In the genomic region with DNA sequence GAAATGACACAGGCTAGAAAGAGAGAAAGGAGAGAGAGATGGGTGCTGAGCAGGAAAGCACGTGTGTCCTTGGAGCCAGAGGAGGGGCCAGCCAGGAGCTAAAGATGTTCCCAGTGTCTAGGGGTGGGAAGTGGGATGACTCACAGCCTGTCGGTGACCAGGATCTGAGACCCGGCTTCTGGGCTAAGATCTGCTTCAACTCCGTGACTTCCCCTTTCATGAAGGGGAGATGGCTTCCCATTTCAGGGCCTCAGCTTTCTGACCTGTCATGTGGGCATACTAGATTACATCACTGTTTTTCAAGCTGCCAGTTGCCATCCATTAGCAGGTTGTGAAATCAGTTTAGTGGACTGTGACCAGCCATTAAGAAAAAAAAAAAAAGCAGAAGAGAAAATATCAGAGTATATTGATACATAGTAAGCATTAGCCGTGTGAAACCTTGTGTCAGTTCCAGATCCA, we compare ENCODE assay signal across 1 cellular context.
TF ChIP-seq lines count a peak whose summit lies in the region.

No MANE protein-coding gene starts in this region.

TF ChIP-seq in K562, 482 proteins besides CTCF, POLR2A, EP300 and RAD21 (continued from another document and continues in another):
- TF ChIP-seq THAP12 (CRISPR knock-in tag; IDR thresholded peaks at IDR 0.05) (no peak), NR4A1 (CRISPR knock-in tag; IDR thresholded peaks at IDR 0.05) (no peak), NR4A1 (tag; IDR thresholded peaks at IDR 0.05) (no peak), SNRNP70 (optimal IDR thresholded peaks at IDR 0.05; ENCODE audit: low read depth, low read length) (no peak), ZBTB1 (CRISPR knock-in tag; IDR thresholded peaks at IDR 0.05; ENCODE audit: borderline replicate concordance, low read depth) (no peak), CREBBP (IDR thresholded peaks at IDR 0.05; ENCODE audit: low read depth, low read length) (no peak), POLR3G (IDR thresholded peaks at IDR 0.05; ENCODE audit: extremely low read depth, insufficient read length, insufficient replicate concordance) (no peak), NCOA6 (IDR thresholded peaks at IDR 0.05) (no peak), HMGN3 (IDR thresholded peaks at IDR 0.05; ENCODE audit: borderline replicate concordance, extremely low read depth, insufficient read length, low read depth, low read length) (no peak), ELK3 (CRISPR knock-in tag; IDR thresholded peaks at IDR 0.05) (no peak), JUNB (CRISPR knock-in tag; conservative IDR thresholded peaks at IDR 0.05) (no peak), CEBPB (tag; IDR thresholded peaks at IDR 0.05) (peak; percentile 89), JUN (IDR thresholded peaks at IDR 0.05; ENCODE audit: borderline replicate concordance, low read depth, low read length) (peak; percentile 78), JUN (CRISPR knock-in tag; IDR thresholded peaks at IDR 0.05; ENCODE audit: borderline replicate concordance) (no peak), CCAR2 (IDR thresholded peaks at IDR 0.05; ENCODE audit: low read depth, low read length) (no peak), TAF1 (IDR thresholded peaks at IDR 0.05; ENCODE audit: control insufficient read depth, extremely low read depth, insufficient read depth, low read length, severe bottlenecking) (no peak), TCF3 (CRISPR knock-in tag; IDR thresholded peaks at IDR 0.05) (no peak), PATZ1 (CRISPR knock-in tag; IDR thresholded peaks at IDR 0.05; ENCODE audit: borderline replicate concordance) (no peak), L3MBTL2 (IDR thresholded peaks at IDR 0.05) (peak; percentile 56; the same call in 1 of the 2 replicates), SRSF7 (optimal IDR thresholded peaks at IDR 0.05; ENCODE audit: low read depth, low read length) (no peak), PHB2 (IDR thresholded peaks at IDR 0.05; ENCODE audit: low read depth) (no peak), SREBF2 (CRISPR knock-in tag; IDR thresholded peaks at IDR 0.05) (no peak), VEZF1 (CRISPR knock-in tag; IDR thresholded peaks at IDR 0.05) (no peak; the same call in 1 of the 2 replicates), KDM4B (IDR thresholded peaks at IDR 0.05; ENCODE audit: borderline replicate concordance in 2 of 2, low read depth in 1 of 2) (no peak), RAD51 (IDR thresholded peaks at IDR 0.05; ENCODE audit: borderline replicate concordance, low read depth) (no peak), TRIM28 (IDR thresholded peaks at IDR 0.05) (no peak), PHTF2 (CRISPR knock-in tag; IDR thresholded peaks at IDR 0.05) (no peak), GTF2E2 (tag; IDR thresholded peaks at IDR 0.05) (no peak), ARID1B (IDR thresholded peaks at IDR 0.05) (peak; percentile 47; the same call in 1 of the 2 replicates), NFE2L1 (tag; IDR thresholded peaks at IDR 0.05; ENCODE audit: borderline replicate concordance, low read depth) (no peak), ILF3 (IDR thresholded peaks at IDR 0.05; ENCODE audit: borderline replicate concordance) (no peak), BCOR (IDR thresholded peaks at IDR 0.05) (peak; percentile 64; the same call in 1 of the 2 replicates), ZNF696 (CRISPR knock-in tag; conservative IDR thresholded peaks at IDR 0.05) (no peak), ZNF239 (CRISPR knock-in tag; IDR thresholded peaks at IDR 0.05) (no peak), ZNF311 (CRISPR knock-in tag; IDR thresholded peaks at IDR 0.05) (no peak), E2F6 (IDR thresholded peaks at IDR 0.05; ENCODE audit: borderline replicate concordance in 1 of 2, extremely low read depth in 1 of 2, insufficient read depth in 1 of 2, insufficient read length in 1 of 2, low read depth in 1 of 2, low read length in 1 of 2, poor library complexity in 1 of 2, severe bottlenecking in 1 of 2) (no peak)
- TF ChIP-seq, protein P1, sequence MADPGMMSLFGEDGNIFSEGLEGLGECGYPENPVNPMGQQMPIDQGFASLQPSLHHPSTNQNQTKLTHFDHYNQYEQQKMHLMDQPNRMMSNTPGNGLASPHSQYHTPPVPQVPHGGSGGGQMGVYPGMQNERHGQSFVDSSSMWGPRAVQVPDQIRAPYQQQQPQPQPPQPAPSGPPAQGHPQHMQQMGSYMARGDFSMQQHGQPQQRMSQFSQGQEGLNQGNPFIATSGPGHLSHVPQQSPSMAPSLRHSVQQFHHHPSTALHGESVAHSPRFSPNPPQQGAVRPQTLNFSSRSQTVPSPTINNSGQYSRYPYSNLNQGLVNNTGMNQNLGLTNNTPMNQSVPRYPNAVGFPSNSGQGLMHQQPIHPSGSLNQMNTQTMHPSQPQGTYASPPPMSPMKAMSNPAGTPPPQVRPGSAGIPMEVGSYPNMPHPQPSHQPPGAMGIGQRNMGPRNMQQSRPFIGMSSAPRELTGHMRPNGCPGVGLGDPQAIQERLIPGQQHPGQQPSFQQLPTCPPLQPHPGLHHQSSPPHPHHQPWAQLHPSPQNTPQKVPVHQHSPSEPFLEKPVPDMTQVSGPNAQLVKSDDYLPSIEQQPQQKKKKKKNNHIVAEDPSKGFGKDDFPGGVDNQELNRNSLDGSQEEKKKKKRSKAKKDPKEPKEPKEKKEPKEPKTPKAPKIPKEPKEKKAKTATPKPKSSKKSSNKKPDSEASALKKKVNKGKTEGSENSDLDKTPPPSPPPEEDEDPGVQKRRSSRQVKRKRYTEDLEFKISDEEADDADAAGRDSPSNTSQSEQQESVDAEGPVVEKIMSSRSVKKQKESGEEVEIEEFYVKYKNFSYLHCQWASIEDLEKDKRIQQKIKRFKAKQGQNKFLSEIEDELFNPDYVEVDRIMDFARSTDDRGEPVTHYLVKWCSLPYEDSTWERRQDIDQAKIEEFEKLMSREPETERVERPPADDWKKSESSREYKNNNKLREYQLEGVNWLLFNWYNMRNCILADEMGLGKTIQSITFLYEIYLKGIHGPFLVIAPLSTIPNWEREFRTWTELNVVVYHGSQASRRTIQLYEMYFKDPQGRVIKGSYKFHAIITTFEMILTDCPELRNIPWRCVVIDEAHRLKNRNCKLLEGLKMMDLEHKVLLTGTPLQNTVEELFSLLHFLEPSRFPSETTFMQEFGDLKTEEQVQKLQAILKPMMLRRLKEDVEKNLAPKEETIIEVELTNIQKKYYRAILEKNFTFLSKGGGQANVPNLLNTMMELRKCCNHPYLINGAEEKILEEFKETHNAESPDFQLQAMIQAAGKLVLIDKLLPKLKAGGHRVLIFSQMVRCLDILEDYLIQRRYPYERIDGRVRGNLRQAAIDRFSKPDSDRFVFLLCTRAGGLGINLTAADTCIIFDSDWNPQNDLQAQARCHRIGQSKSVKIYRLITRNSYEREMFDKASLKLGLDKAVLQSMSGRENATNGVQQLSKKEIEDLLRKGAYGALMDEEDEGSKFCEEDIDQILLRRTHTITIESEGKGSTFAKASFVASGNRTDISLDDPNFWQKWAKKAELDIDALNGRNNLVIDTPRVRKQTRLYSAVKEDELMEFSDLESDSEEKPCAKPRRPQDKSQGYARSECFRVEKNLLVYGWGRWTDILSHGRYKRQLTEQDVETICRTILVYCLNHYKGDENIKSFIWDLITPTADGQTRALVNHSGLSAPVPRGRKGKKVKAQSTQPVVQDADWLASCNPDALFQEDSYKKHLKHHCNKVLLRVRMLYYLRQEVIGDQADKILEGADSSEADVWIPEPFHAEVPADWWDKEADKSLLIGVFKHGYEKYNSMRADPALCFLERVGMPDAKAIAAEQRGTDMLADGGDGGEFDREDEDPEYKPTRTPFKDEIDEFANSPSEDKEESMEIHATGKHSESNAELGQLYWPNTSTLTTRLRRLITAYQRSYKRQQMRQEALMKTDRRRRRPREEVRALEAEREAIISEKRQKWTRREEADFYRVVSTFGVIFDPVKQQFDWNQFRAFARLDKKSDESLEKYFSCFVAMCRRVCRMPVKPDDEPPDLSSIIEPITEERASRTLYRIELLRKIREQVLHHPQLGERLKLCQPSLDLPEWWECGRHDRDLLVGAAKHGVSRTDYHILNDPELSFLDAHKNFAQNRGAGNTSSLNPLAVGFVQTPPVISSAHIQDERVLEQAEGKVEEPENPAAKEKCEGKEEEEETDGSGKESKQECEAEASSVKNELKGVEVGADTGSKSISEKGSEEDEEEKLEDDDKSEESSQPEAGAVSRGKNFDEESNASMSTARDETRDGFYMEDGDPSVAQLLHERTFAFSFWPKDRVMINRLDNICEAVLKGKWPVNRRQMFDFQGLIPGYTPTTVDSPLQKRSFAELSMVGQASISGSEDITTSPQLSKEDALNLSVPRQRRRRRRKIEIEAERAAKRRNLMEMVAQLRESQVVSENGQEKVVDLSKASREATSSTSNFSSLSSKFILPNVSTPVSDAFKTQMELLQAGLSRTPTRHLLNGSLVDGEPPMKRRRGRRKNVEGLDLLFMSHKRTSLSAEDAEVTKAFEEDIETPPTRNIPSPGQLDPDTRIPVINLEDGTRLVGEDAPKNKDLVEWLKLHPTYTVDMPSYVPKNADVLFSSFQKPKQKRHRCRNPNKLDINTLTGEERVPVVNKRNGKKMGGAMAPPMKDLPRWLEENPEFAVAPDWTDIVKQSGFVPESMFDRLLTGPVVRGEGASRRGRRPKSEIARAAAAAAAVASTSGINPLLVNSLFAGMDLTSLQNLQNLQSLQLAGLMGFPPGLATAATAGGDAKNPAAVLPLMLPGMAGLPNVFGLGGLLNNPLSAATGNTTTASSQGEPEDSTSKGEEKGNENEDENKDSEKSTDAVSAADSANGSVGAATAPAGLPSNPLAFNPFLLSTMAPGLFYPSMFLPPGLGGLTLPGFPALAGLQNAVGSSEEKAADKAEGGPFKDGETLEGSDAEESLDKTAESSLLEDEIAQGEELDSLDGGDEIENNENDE (IDR thresholded peaks at IDR 0.05; ENCODE audit: low read depth, low read length): no peak
- TF ChIP-seq, protein P2, sequence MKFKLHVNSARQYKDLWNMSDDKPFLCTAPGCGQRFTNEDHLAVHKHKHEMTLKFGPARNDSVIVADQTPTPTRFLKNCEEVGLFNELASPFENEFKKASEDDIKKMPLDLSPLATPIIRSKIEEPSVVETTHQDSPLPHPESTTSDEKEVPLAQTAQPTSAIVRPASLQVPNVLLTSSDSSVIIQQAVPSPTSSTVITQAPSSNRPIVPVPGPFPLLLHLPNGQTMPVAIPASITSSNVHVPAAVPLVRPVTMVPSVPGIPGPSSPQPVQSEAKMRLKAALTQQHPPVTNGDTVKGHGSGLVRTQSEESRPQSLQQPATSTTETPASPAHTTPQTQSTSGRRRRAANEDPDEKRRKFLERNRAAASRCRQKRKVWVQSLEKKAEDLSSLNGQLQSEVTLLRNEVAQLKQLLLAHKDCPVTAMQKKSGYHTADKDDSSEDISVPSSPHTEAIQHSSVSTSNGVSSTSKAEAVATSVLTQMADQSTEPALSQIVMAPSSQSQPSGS (CRISPR knock-in tag; IDR thresholded peaks at IDR 0.05): peak; percentile 52; the same call in 1 of the 2 replicates
- TF ChIP-seq, protein P3, sequence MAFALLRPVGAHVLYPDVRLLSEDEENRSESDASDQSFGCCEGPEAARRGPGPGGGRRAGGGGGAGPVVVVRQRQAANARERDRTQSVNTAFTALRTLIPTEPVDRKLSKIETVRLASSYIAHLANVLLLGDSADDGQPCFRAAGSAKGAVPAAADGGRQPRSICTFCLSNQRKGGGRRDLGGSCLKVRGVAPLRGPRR (CRISPR knock-in tag; IDR thresholded peaks at IDR 0.05): no peak
